Comparison of ENCODE assay signal across 12 cellular contexts in the genomic region with DNA sequence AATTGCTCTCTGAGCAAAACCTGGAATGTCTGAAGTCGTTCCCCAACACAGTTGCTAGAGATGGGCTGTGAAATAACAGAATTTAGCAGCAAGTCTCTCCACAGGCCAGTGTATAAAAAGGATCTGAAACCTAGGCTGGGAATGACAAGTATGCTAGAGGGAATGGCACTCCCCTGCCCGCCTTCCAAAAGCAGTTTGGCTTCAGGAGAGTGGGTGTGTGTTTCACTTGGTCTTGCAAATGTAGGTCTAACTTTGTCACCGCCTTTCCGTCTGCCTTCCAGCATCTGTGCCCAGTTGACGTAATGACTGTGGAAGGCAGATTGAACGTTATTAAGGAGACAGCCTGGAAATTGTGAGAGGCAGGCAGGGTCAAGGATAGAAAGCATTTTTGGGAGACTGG. TPM values are rescaled to one million over a fixed set of nuclear protein-coding genes. Genes with fewer than 3 reads are reported as not detected.
DNase-seq lines count a peak whose midpoint lies in the region; ATAC-seq and TF ChIP-seq lines count a peak whose summit lies in the region.
"Had no signal": no experiment of that assay in that cellular context is flagged by ENCODE, and none has a peak within 500 bp of the region (broad histone marks: within the 10 kb centered on the region; RNA-seq: fewer than 3 reads in every experiment).

No MANE protein-coding gene starts in this region.

- H3K27me3 ChIP-seq in cardiac muscle cell (no peaks in the 10 kb centered on the region), trophoblast cell (ENCODE audit: insufficient read depth, low read length) (no peaks in the 10 kb centered on the region), mammary epithelial cell (ENCODE audit: insufficient read depth, low read length) (no peaks in the 10 kb centered on the region), smooth muscle cell (ENCODE audit: low read depth) (no peaks in the 10 kb centered on the region)

- no peak overlapping the region for H3K4me2 ChIP-seq in trophoblast cell (ENCODE audit: low read length)
- no peak overlapping the region for H3K4me2 ChIP-seq in mammary epithelial cell (ENCODE audit: insufficient read depth, low read depth, low read length)
- H3K4me2 ChIP-seq in smooth muscle cell = no peak overlapping the region

- H3K27ac ChIP-seq in cardiac muscle cell = peak overlapping the region; percentile 19
- no peak overlapping the region for H3K27ac ChIP-seq in trophoblast cell (ENCODE audit: low read depth, low read length)
- H3K27ac ChIP-seq in mammary epithelial cell (ENCODE audit: insufficient read depth, low read depth, low read length) = no peak overlapping the region
- no peak overlapping the region for H3K27ac ChIP-seq in smooth muscle cell (ENCODE audit: low read depth)

- H4K12ac ChIP-seq in trophoblast cell (ENCODE audit: low read depth, low read length) = no peak overlapping the region

- TF ChIP-seq CTCF in cardiac muscle cell (IDR thresholded peaks at IDR 0.05; ENCODE audit: low read depth, low read length) (no peak), mammary epithelial cell (conservative IDR thresholded peaks at IDR 0.05 in 1 of 2, IDR thresholded peaks at IDR 0.05 in 1 of 2; ENCODE audit: extremely low read depth in 1 of 2, insufficient read depth in 1 of 2, low read depth in 1 of 2, low read length in 2 of 2) (no peak), smooth muscle cell (IDR thresholded peaks at IDR 0.05; ENCODE audit: borderline replicate concordance, insufficient read depth, poor library complexity, severe bottlenecking) (no peak)

- no peak overlapping the region for H2BK120ac ChIP-seq in trophoblast cell (ENCODE audit: insufficient read depth, low read length, poor library complexity)

- no peak overlapping the region for H3K4me3 Mint-ChIP-seq in activated CD4-positive, alpha-beta T cell treated with anti-CD3 and anti-CD28 coated beads, Interleukin-2, amount 10 ng/mL, durations not matched to agents 7 days and 5 days
- H3K4me3 Mint-ChIP-seq: activated T-cell treated with anti-CD3 and anti-CD28 coated beads, Interleukin-2, amount 50 U/mL, for 24 hours had no signal

- H3K4me1 ChIP-seq in cardiac muscle cell (ENCODE audit: low read depth) = no peaks in the 10 kb centered on the region
- H3K4me1 ChIP-seq in trophoblast cell (ENCODE audit: control insufficient read depth in 1 of 2, insufficient read depth in 2 of 2, low read length in 2 of 2) = peaks cover 0 to 2% of the 10 kb centered on the region in 2 experiments
- no peaks in the 10 kb centered on the region for H3K4me1 ChIP-seq in mammary epithelial cell (ENCODE audit: insufficient read depth, low read length)
- no peaks in the 10 kb centered on the region for H3K4me1 ChIP-seq in smooth muscle cell (ENCODE audit: low read depth)

- H2AFZ ChIP-seq in trophoblast cell (ENCODE audit: insufficient read depth, low read length, poor library complexity) (no peak overlapping the region), mammary epithelial cell (ENCODE audit: low read depth, low read length) (no peak overlapping the region), smooth muscle cell (ENCODE audit: low read depth) (no peak overlapping the region)

- intact Hi-C loops in mammary epithelial cell (cut with micrococcal nuclease) = no loop called here

- H4K20me1 ChIP-seq in mammary epithelial cell (ENCODE audit: insufficient read depth, low read length) (no peaks in the 10 kb centered on the region), smooth muscle cell (ENCODE audit: low read depth) (no peaks in the 10 kb centered on the region)

- BruUV-seq in mammary epithelial cell (replicated peaks; lab: Mats Ljungman, UMichigan) = no TSS peak

- H3K9ac ChIP-seq in trophoblast cell (ENCODE audit: low read length) = no peak overlapping the region
- H3K9ac ChIP-seq in mammary epithelial cell (ENCODE audit: insufficient read depth, low read length) = no peak overlapping the region
- H3K9ac ChIP-seq in smooth muscle cell (ENCODE audit: low read depth) = no peak overlapping the region

- ATAC-seq in GM18511 (IDR thresholded peaks at IDR 0.05; ENCODE audit: unreplicated experiment) = no peak
- ATAC-seq: activated CD4-positive, CD25-positive, alpha-beta regulatory T cell treated with anti-CD3 and anti-CD28 coated beads, Interleukin-2, amount 50 U/mL, for 24 hours; K562 had no signal

- no peaks in the 10 kb centered on the region for H3K79me1 ChIP-seq in trophoblast cell (ENCODE audit: low read length)

- peaks cover 13% of the 10 kb centered on the region for H3K9me3 Mint-ChIP-seq in activated CD4-positive, alpha-beta T cell treated with anti-CD3 and anti-CD28 coated beads, Interleukin-2, amount 10 ng/mL, durations not matched to agents 7 days and 5 days

- H3K79me2 ChIP-seq in trophoblast cell (ENCODE audit: control insufficient read depth, insufficient read depth, low read length, poor library complexity) (no peaks in the 10 kb centered on the region), mammary epithelial cell (ENCODE audit: insufficient read depth, low read length) (no peaks in the 10 kb centered on the region), smooth muscle cell (ENCODE audit: low read depth) (no peaks in the 10 kb centered on the region)

- H3K9me3 ChIP-seq in cardiac muscle cell (ENCODE audit: low read depth) = no peaks in the 10 kb centered on the region
- peaks cover 3% of the 10 kb centered on the region for H3K9me3 ChIP-seq in trophoblast cell (ENCODE audit: insufficient read depth, low read depth, low read length)
- H3K9me3 ChIP-seq in mammary epithelial cell (replicated peaks; ENCODE audit: insufficient read depth, low read length) = peaks cover 11% of the 10 kb centered on the region
- H3K9me3 ChIP-seq in smooth muscle cell (replicated peaks; ENCODE audit: low read depth) = no peaks in the 10 kb centered on the region

- H3K18ac ChIP-seq in trophoblast cell (ENCODE audit: low read length) = no peak overlapping the region

- H3K23ac ChIP-seq in trophoblast cell (ENCODE audit: low read length) = peak overlapping the region; percentile 48

- no peak overlapping the region for H3K4me3 ChIP-seq in cardiac muscle cell
- no peak overlapping the region for H3K4me3 ChIP-seq in trophoblast cell (ENCODE audit: low read depth, low read length)
- no peak overlapping the region for H3K4me3 ChIP-seq in mammary epithelial cell (replicated peaks in 1 of 3; ENCODE audit: insufficient read depth in 1 of 3, low read depth in 2 of 3, low read length in 3 of 3)
- no peak overlapping the region for H3K4me3 ChIP-seq in smooth muscle cell
- H3K4me3 ChIP-seq: K562 had no signal

- no peak overlapping the region for H2BK12ac ChIP-seq in trophoblast cell (ENCODE audit: low read length)

- H3K36me3 Mint-ChIP-seq in activated CD4-positive, alpha-beta T cell treated with anti-CD3 and anti-CD28 coated beads, Interleukin-2, amount 10 ng/mL, durations not matched to agents 7 days and 5 days (ENCODE audit: low read depth) = peaks cover 7% of the 10 kb centered on the region

- H3K27me3 Mint-ChIP-seq in activated CD4-positive, alpha-beta T cell treated with anti-CD3 and anti-CD28 coated beads, Interleukin-2, amount 10 ng/mL, durations not matched to agents 7 days and 5 days = no peaks in the 10 kb centered on the region
- H3K27me3 Mint-ChIP-seq: activated T-cell treated with anti-CD3 and anti-CD28 coated beads, Interleukin-2, amount 50 U/mL, for 24 hours had no signal

- H4K8ac ChIP-seq in trophoblast cell (ENCODE audit: low read depth, low read length) = no peak overlapping the region

- H3K36me3 ChIP-seq in cardiac muscle cell (no peaks in the 10 kb centered on the region), trophoblast cell (ENCODE audit: control insufficient read depth in 1 of 2, insufficient read depth in 2 of 2, low read length in 2 of 2) (peaks cover 0 to 3% of the 10 kb centered on the region in 2 experiments), mammary epithelial cell (ENCODE audit: insufficient read depth, low read length) (no peaks in the 10 kb centered on the region), smooth muscle cell (ENCODE audit: low read depth) (no peaks in the 10 kb centered on the region)

- CTCF ChIA-PET in mammary epithelial cell (lab: Charles Lee; ENCODE audit: low non-redundant PET) = no interaction called here
- CTCF ChIA-PET in activated CD4-positive, alpha-beta T cell treated with anti-CD3 and anti-CD28 coated beads, Interleukin-2, amount 10 ng/mL, durations not matched to agents 7 days and 5 days (lab: Charles Lee) = no interaction called here

- H3K4ac ChIP-seq in trophoblast cell (ENCODE audit: low read depth, low read length) = no peak overlapping the region

- H3K27ac Mint-ChIP-seq in activated CD4-positive, alpha-beta T cell treated with anti-CD3 and anti-CD28 coated beads, Interleukin-2, amount 10 ng/mL, durations not matched to agents 7 days and 5 days = no peak overlapping the region
- H3K27ac Mint-ChIP-seq: activated T-cell treated with anti-CD3 and anti-CD28 coated beads, Interleukin-2, amount 50 U/mL, for 24 hours had no signal

- H3K14ac ChIP-seq in trophoblast cell (ENCODE audit: low read length) = no peak overlapping the region

- no peak overlapping the region for H4K91ac ChIP-seq in trophoblast cell (ENCODE audit: low read depth, low read length)

- H3F3A ChIP-seq in smooth muscle cell (ENCODE audit: low read depth) = peaks cover 9% of the 10 kb centered on the region

- peak; percentile 84 for DNase-seq in AG20443 (ENCODE audit: low spot score)
- DNase-seq in NCI-H446 treated with DMSO at 0.1 percent for 48 hours (lab: John Stamatoyannopoulos, UW) = peak; percentile 75
- DNase-seq in cardiac muscle cell (ENCODE audit: low read depth in 1 of 2, low spot score in 1 of 2) = peak in 1 of 2 donors; percentile 38
- DNase-seq in trophoblast cell = no peak
- DNase-seq in mammary epithelial cell = no peak
- no peak for DNase-seq in smooth muscle cell (lab: John Stamatoyannopoulos, UW; ENCODE audit: unreplicated experiment)
- DNase-seq in activated CD4-positive, alpha-beta T cell treated with anti-CD3 and anti-CD28 coated beads, Interleukin-2, amount 10 ng/mL, durations not matched to agents 7 days and 5 days = no peak
- DNase-seq: activated T-cell treated with anti-CD3 and anti-CD28 coated beads, Interleukin-2, amount 50 U/mL, for 24 hours; NCI-H187 treated with DMSO at 0.1 percent for 48 hours had no signal

- dilution Hi-C loops in mammary epithelial cell (cut with HindIII; ENCODE audit: low sequenced_read_pairs) = no loop called here

- no CpG with 5 or more reads among the region's 6 CpGs for WGBS in trophoblast cell (ENCODE audit: extremely low coverage, insufficient coverage, insufficient read length)
- WGBS in mammary epithelial cell (ENCODE audit: low coverage, missing lambda C conversion rate) = 99% methylated on average over 6 of the region's 6 CpGs
- 74% methylated on average over 6 of the region's 6 CpGs for WGBS in smooth muscle cell (ENCODE audit: low lambda C conversion rate)

- H3K4me1 Mint-ChIP-seq in activated CD4-positive, alpha-beta T cell treated with anti-CD3 and anti-CD28 coated beads, Interleukin-2, amount 10 ng/mL, durations not matched to agents 7 days and 5 days = peaks cover 7% of the 10 kb centered on the region

- H2AK5ac ChIP-seq in trophoblast cell (ENCODE audit: low read length) = no peak overlapping the region

- POLR2A ChIA-PET in activated CD4-positive, alpha-beta T cell treated with anti-CD3 and anti-CD28 coated beads, Interleukin-2, amount 10 ng/mL, durations not matched to agents 7 days and 5 days (lab: Charles Lee) = no interaction called here

- H2BK5ac ChIP-seq in trophoblast cell (ENCODE audit: low read depth, low read length, poor library complexity) = no peak overlapping the region

- in situ Hi-C loops in mammary epithelial cell (cut with MboI; ENCODE audit: low sequenced_read_pairs in 2 of 2) = no loop called here

RNA-seq across cellular contexts. Expression of a gene that starts 18.0 kb away (rescaled TPM):
- total RNA-seq in cardiac muscle cell (16.5 and 39.3 TPM in 2 replicates), mammary epithelial cell (10 to 100 TPM in 1 of 2 donors, 1 to 10 TPM in 1; 9.7 to 15.5 TPM), smooth muscle cell (3.9 and 13.1 TPM in 2 replicates)
- polyA plus RNA-seq in cardiac muscle cell (11.2 and 26.3 TPM in 2 replicates), mammary epithelial cell (5.2 TPM), smooth muscle cell (3.1 and 5.9 TPM in 2 replicates)
- 1.4 and 1.6 TPM in 2 replicates for polyA plus RNA-seq in trophoblast cell (2013)
- 7.6 TPM for polyA minus RNA-seq in mammary epithelial cell
- total RNA-seq in activated CD4-positive, alpha-beta T cell treated with anti-CD3 and anti-CD28 coated beads, Interleukin-2, amount 10 ng/mL, durations not matched to agents 7 days and 5 days = 1 to 10 TPM; 3.7 to 4.1 TPM

Comparison
In these comparisons a context has a peak if more than half of its experiments do, and no peak if none do; other contexts are left out.
1. DNase-seq: peak in AG20443 (single experiment) and NCI-H446 treated with DMSO at 0.1 percent for 48 hours (single experiment); none in trophoblast cell (0 of 2), mammary epithelial cell (single experiment), smooth muscle cell (single experiment) and activated CD4-positive, alpha-beta T cell treated with anti-CD3 and anti-CD28 coated beads, Interleukin-2, amount 10 ng/mL, durations not matched to agents 7 days and 5 days (single experiment).